8 cellular contexts compared by ENCODE assay signal in genomic region chr6:110813813-110814487, GRCh38. TPM values are rescaled to one million over a fixed set of nuclear protein-coding genes. Genes with fewer than 3 reads are reported as not detected.
DNase-seq lines count a peak whose midpoint lies in the region; ATAC-seq, FAIRE-seq and TF ChIP-seq lines count a peak whose summit lies in the region.

No MANE protein-coding gene starts in this region.

- H3K9me3 ChIP-seq in K562 (replicated peaks; ENCODE audit: control insufficient read depth, insufficient read depth, low read depth, low read length): no peaks in the 10 kb centered on the region
- H3K9me3 ChIP-seq in suprapubic skin: no peaks in the 10 kb centered on the region

- peak overlapping the region; percentile 99 for H2AFZ ChIP-seq in K562 (ENCODE audit: low read depth, low read length)

- FAIRE-seq in K562 (lab: Jason Lieb, UNC): no peak

- H3K36me3 ChIP-seq in K562 (ENCODE audit: control insufficient read depth, insufficient read depth, low read length): no peaks in the 10 kb centered on the region
- no peaks in the 10 kb centered on the region for H3K36me3 ChIP-seq in suprapubic skin

- H3K9ac ChIP-seq in K562 (ENCODE audit: insufficient read depth in 1 of 2, low read depth in 2 of 2, low read length in 2 of 2): peak overlapping the region; percentile 93 to 95

- H3K27me3 ChIP-seq in K562 (ENCODE audit: control insufficient read depth in 2 of 2, insufficient read depth in 2 of 2, low read length in 2 of 2) (no peaks in the 10 kb centered on the region), suprapubic skin (no peaks in the 10 kb centered on the region)

- no peaks in the 10 kb centered on the region for H3K9me1 ChIP-seq in K562 (ENCODE audit: control insufficient read depth, insufficient read depth, low read length)

- 7% methylated on average over 18 of the region's 20 CpGs for WGBS in K562 (ENCODE audit: insufficient coverage, low coverage, missing lambda C conversion rate)
- 13% methylated on average over 20 of the region's 20 CpGs for WGBS in suprapubic skin

- H3K79me2 ChIP-seq in K562 (ENCODE audit: control insufficient read depth, insufficient read depth, low read length): peaks cover 27% of the 10 kb centered on the region

- peak overlapping the region; percentile 100 for H3K27ac ChIP-seq in K562 (ENCODE audit: extremely low read depth, low read depth, low read length)
- H3K27ac ChIP-seq in suprapubic skin: peak overlapping the region; percentile 87

- no peak for DNase-seq in activated T-cell treated with anti-CD3 and anti-CD28 coated beads, Interleukin-2, amount 50 U/mL, for 72 hours
- no peak for DNase-seq in activated T-cell treated with anti-CD3 and anti-CD28 coated beads, Interleukin-2, amount 50 U/mL, for 48 hours
- DNase-seq in MV-4-11 (lab: John Stamatoyannopoulos, UW) (peak; percentile 47), K562 (ENCODE audit: extremely low read depth in 1 of 4, low spot score in 3 of 4) (peak in 1 of 4 experiments; percentile 12), left kidney (ENCODE audit: low read depth, low spot score) (peak; percentile 39), suprapubic skin (ENCODE audit: low spot score in 2 of 2) (no peak), left lobe of liver (ENCODE audit: low spot score) (no peak)

- intact Hi-C loops in K562 (cut with micrococcal nuclease): loop anchor here (5.0 kb wide), 1 partner anchor 132 kb away; no protein-coding TSS in a partner anchor

- peak overlapping the region; percentile 99 for H3K4me2 ChIP-seq in K562 (ENCODE audit: insufficient read depth, low read length)

- H3K27ac Mint-ChIP-seq in activated T-cell treated with anti-CD3 and anti-CD28 coated beads, Interleukin-2, amount 50 U/mL, for 72 hours: no peak overlapping the region

- H3K4me1 ChIP-seq in K562 (replicated peaks in 1 of 2; ENCODE audit: control insufficient read depth in 2 of 2, insufficient read depth in 2 of 2, low read length in 2 of 2) (peaks cover 15 to 27% of the 10 kb centered on the region in 2 experiments), suprapubic skin (peaks cover 37% of the 10 kb centered on the region)

- ATAC-seq in activated T-cell treated with anti-CD3 and anti-CD28 coated beads, Interleukin-2, amount 50 U/mL, for 72 hours (replicated peaks in 1 of 2): no peak
- ATAC-seq in K562: no peak
- no peak for ATAC-seq in left lobe of liver
- ATAC-seq in GM19351 (IDR thresholded peaks at IDR 0.05; ENCODE audit: unreplicated experiment): no peak

- peaks cover 24% of the 10 kb centered on the region for H3K4me1 Mint-ChIP-seq in activated T-cell treated with anti-CD3 and anti-CD28 coated beads, Interleukin-2, amount 50 U/mL, for 72 hours (ENCODE audit: low read depth)

- peaks cover 0 to 2% of the 10 kb centered on the region in 2 donors for H3K9me3 Mint-ChIP-seq in activated T-cell treated with anti-CD3 and anti-CD28 coated beads, Interleukin-2, amount 50 U/mL, for 72 hours

- no peak for TF ChIP-seq RAD21 in K562 (CRISPR knock-in tag; conservative IDR thresholded peaks at IDR 0.05 in 1 of 2, IDR thresholded peaks at IDR 0.05 in 1 of 2)

- H3K36me3 Mint-ChIP-seq in activated T-cell treated with anti-CD3 and anti-CD28 coated beads, Interleukin-2, amount 50 U/mL, for 72 hours (ENCODE audit: insufficient read depth in 2 of 2): peaks cover 1% of the 10 kb centered on the region in 2 donors

- H3K27me3 Mint-ChIP-seq in activated T-cell treated with anti-CD3 and anti-CD28 coated beads, Interleukin-2, amount 50 U/mL, for 72 hours (ENCODE audit: low read depth): no peaks in the 10 kb centered on the region

- no TSS peak for BruUV-seq in K562 (replicated peaks; lab: Mats Ljungman, UMichigan)

- CTCF ChIA-PET in K562 (lab: Yijun Ruan, JAX; ENCODE audit: low intra/inter-chr PET ratio): no interaction called here

- TF ChIP-seq POLR2A in K562 (conservative IDR thresholded peaks at IDR 0.05) (no peak), suprapubic skin (IDR thresholded peaks at IDR 0.05) (no peak)

- peaks cover 7% of the 10 kb centered on the region; the same call in 1 of the 2 replicates for H4K20me1 ChIP-seq in K562 (replicated peaks; ENCODE audit: control insufficient read depth, insufficient read depth, low read length)

- in situ Hi-C loops in K562 (cut with MboI): no loop called here

- H3K4me3 ChIP-seq in K562 (peak overlapping the region; percentile 82), suprapubic skin (peak overlapping the region; percentile 96)

- POLR2A ChIA-PET in K562 (lab: Yijun Ruan, JAX): interaction anchor here (0.6 to 4.4 kb wide), 10 partner anchors 8 to 214 kb away, joined by 3 to 125 read pairs (median 4); partner anchors contain the start of genes AMD1 and GTF3C6

- TF ChIP-seq EP300 in K562 (IDR thresholded peaks at IDR 0.05; ENCODE audit: low read length) (no peak), suprapubic skin (IDR thresholded peaks at IDR 0.05) (no peak)

- TF ChIP-seq CTCF in K562 (IDR thresholded peaks at IDR 0.05 in 2 of 3, conservative IDR thresholded peaks at IDR 0.05 in 1 of 3; ENCODE audit: insufficient read depth in 2 of 3, low read depth in 1 of 3, low read length in 3 of 3) (no peak), suprapubic skin (IDR thresholded peaks at IDR 0.05) (no peak)

- peak overlapping the region; percentile 96 to 100 for H3K4me3 Mint-ChIP-seq in activated T-cell treated with anti-CD3 and anti-CD28 coated beads, Interleukin-2, amount 50 U/mL, for 72 hours

TF ChIP-seq in K562, 482 proteins besides CTCF, POLR2A, EP300 and RAD21 (continues in another document):
- TF ChIP-seq MAFF (IDR thresholded peaks at IDR 0.05; ENCODE audit: low read length) (no peak), ZNF324 (CRISPR knock-in tag; IDR thresholded peaks at IDR 0.05) (no peak), NFATC3 (IDR thresholded peaks at IDR 0.05) (no peak), NR1H2 (CRISPR knock-in tag; IDR thresholded peaks at IDR 0.05) (no peak), SP1 (CRISPR knock-in tag; IDR thresholded peaks at IDR 0.05) (peak; percentile 58; the same call in 1 of the 2 replicates), ZNF347 (CRISPR knock-in tag; IDR thresholded peaks at IDR 0.05; ENCODE audit: low read depth) (no peak), NR4A1 (CRISPR knock-in tag; IDR thresholded peaks at IDR 0.05) (no peak), NR4A1 (tag; IDR thresholded peaks at IDR 0.05) (no peak), XRCC3 (IDR thresholded peaks at IDR 0.05) (no peak), CBX3 (IDR thresholded peaks at IDR 0.05; ENCODE audit: borderline replicate concordance in 1 of 2, low read length in 2 of 2) (no peak), CHD4 (IDR thresholded peaks at IDR 0.05; ENCODE audit: insufficient read depth, insufficient replicate concordance, low read depth, low read length, poor library complexity, severe bottlenecking) (no peak), ARID3A (IDR thresholded peaks at IDR 0.05; ENCODE audit: borderline replicate concordance, low read depth, low read length) (no peak), ZNF384 (IDR thresholded peaks at IDR 0.05; ENCODE audit: low read depth, low read length) (no peak)

RNA-seq across cellular contexts. Expression of gene CDK19, which starts 1.3 kb away (rescaled TPM):
- total RNA-seq in activated T-cell treated with anti-CD3 and anti-CD28 coated beads, Interleukin-2, amount 50 U/mL, for 72 hours: 10 to 100 TPM; 31.9 to 34.0 TPM
- 16.2 and 38.5 TPM in 2 replicates for total RNA-seq in K562 (2011; cell fraction: chromatin; rRNA removed; ENCODE audit: low replicate concordance)
- total RNA-seq in K562 (2011; cell fraction: nucleolus; rRNA removed): 8.5 and 12.4 TPM in 2 replicates
- total RNA-seq in K562 (2011; cell fraction: nucleoplasm; rRNA removed): 27.5 and 37.6 TPM in 2 replicates
- total RNA-seq in K562 (2014; rRNA removed) (3.9 and 4.1 TPM in 2 replicates), K562 (2014; rRNA removed; fragmentation: Illumina TruSeq; extraction: Trizol) (8.6 and 10.1 TPM in 2 replicates), K562 (2015; rRNA removed; fragmentation: Illumina TruSeq; extraction: Trizol) (6.2 and 6.7 TPM in 2 replicates), K562 (2021) (9.3 and 10.6 TPM in 2 replicates), suprapubic skin (10 to 100 TPM; 14.1 to 20.6 (median 19.4) TPM), left lobe of liver (6.9 TPM)
- polyA plus RNA-seq in K562 (2011; rRNA removed) (15.2 and 15.4 TPM in 2 replicates), K562 (2014; fragmentation: Illumina TruSeq; extraction: Trizol) (8.8 and 9.0 TPM in 2 replicates), K562 (2014; fragmentation: Nextera tagmentation; extraction: Ambion mirVana) (1 to 10 TPM; 3.8 to 4.0 TPM), K562 (2014; rRNA removed) (7.4 and 8.4 TPM in 2 replicates)
- polyA plus RNA-seq in K562 (2011; cell fraction: cytosol; rRNA removed): 2.8 and 7.8 TPM in 2 replicates
- 10.1 and 14.7 TPM in 2 replicates for polyA plus RNA-seq in K562 (2011; cell fraction: nucleus; rRNA removed)
- polyA plus RNA-seq in K562 (2012): 8.9 and 16.6 TPM in 2 replicates
- 9.9 and 13.3 TPM in 2 replicates for polyA minus RNA-seq in K562 (2011; rRNA and poly(A)+ RNA removed)
- polyA minus RNA-seq in K562 (2011; cell fraction: cytosol; rRNA and poly(A)+ RNA removed): 3.5 and 4.3 TPM in 2 replicates
- polyA minus RNA-seq in K562 (2011; cell fraction: nucleus; rRNA and poly(A)+ RNA removed): 4.0 and 7.8 TPM in 2 replicates

Comparison
In these comparisons a context has a peak if more than half of its experiments do, and no peak if none do; other contexts are left out.
1. DNase-seq: peak in MV-4-11 (single experiment) and left kidney (single experiment); none in activated T-cell treated with anti-CD3 and anti-CD28 coated beads, Interleukin-2, amount 50 U/mL, for 72 hours (0 of 2), activated T-cell treated with anti-CD3 and anti-CD28 coated beads, Interleukin-2, amount 50 U/mL, for 48 hours (0 of 2), suprapubic skin (0 of 2) and left lobe of liver (single experiment).